In the genomic region with DNA sequence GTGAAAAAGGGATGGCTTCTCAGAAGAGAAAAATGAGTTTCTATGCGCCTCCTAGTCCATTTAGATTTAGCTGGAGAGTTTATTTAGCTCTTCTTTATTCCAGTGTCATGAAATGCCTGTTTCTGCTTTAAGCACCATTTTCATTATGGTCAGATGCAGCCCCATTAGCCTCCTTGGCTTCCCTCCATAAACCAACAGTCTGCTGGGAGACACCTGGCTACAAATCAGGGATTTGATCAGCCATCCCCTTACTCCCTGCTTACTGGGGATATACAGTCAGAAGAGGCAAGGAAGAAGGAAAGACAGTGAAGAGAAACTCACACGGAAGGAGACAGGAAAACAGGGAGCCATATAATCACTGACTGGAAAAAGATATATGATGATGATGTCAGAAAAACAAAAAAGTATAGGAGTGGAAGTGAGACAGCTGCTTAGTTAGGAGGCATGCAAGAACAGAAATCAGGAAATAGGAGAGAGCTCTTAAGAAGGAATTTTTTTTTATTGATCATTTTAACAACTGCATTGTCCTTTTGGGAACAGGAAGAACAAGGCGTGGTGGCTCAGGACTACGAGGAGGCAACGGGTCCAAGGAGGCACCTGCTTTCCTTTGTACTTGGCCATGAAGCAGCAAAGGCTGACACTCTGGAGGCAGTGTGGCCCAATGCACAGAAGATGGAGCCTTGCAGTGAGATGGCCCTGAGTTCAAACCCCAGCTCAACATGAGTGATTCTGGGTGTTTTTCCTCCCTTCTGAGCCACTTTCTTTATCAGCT, we compare ENCODE assay signal across 19 cellular contexts.
DNase-seq lines count a peak whose midpoint lies in the region; ATAC-seq lines count a peak whose summit lies in the region.
"Had no signal": no experiment of that assay in that cellular context is flagged by ENCODE, and none has a peak within 500 bp of the region (broad histone marks: within the 10 kb centered on the region; RNA-seq: fewer than 3 reads in every experiment).

No MANE protein-coding gene starts in this region.

- DNase-seq in DMS79 (lab: John Stamatoyannopoulos, UW) = peak; percentile 34
- peak; percentile 85 for DNase-seq in NCI-H1092 treated with DMSO at 0.1 percent for 48 hours (lab: John Stamatoyannopoulos, UW)
- peak; percentile 74 to 86 for DNase-seq in NCI-H524 (lab: John Stamatoyannopoulos, UW)
- DNase-seq in left kidney (ENCODE audit: low read depth, low spot score) = peak; percentile 75
- no peak for DNase-seq in kidney glomerular epithelial cell (lab: John Stamatoyannopoulos, UW)
- no peak for DNase-seq in effector CD4-positive, alpha-beta T cell
- DNase-seq: activated CD4-positive, alpha-beta T cell treated with anti-CD3 and anti-CD28 coated beads, Interleukin-2, amount 50 U/mL, for 4 hours; activated CD4-positive, CD25-positive, alpha-beta regulatory T cell; activated CD8-positive, alpha-beta memory T cell treated with anti-CD3 and anti-CD28 coated beads, Interleukin-2, amount 50 U/mL, for 4 hours; activated naive CD4-positive, alpha-beta T cell treated with anti-CD3 and anti-CD28 coated beads, Interleukin-2, amount 50 U/mL, for 16 hours; amygdala; kidney; NCI-H146; NCI-H774; psoas muscle; stomach; T1000; tibial artery had no signal

- no peak for ATAC-seq in HG03097 (IDR thresholded peaks at IDR 0.05; ENCODE audit: low FRiP score, unreplicated experiment)
- ATAC-seq: psoas muscle had no signal

Comparison
In these comparisons a context has a peak if more than half of its experiments do, and no peak if none do; other contexts are left out.
1. DNase-seq: peak in DMS79 (single experiment), NCI-H1092 treated with DMSO at 0.1 percent for 48 hours (single experiment), NCI-H524 (2 of 2) and left kidney (single experiment); none in kidney glomerular epithelial cell (single experiment) and effector CD4-positive, alpha-beta T cell (single experiment).